In genomic region chr2:109231428-109231827, GRCh38 we compare ENCODE assay signal across 18 cellular contexts.
"Had no signal": no experiment of that assay in that cellular context is flagged by ENCODE, and none has a peak within 500 bp of the region (broad histone marks: within the 10 kb centered on the region; RNA-seq: fewer than 3 reads in every experiment).

No MANE protein-coding gene starts in this region.

- H3K27ac ChIP-seq: brain microvascular endothelial cell, colonic mucosa had no signal

- H3K4me1 Mint-ChIP-seq: central memory CD8-positive, alpha-beta T cell had no signal

- H3K36me3 Mint-ChIP-seq: activated naive CD4-positive, alpha-beta T cell treated with anti-CD3 and anti-CD28 coated beads, Interleukin-2, amount 50 U/mL, for 72 hours; memory B cell; natural killer cell treated with Interleukin-12 subunit alpha and Interleukin-12 subunit beta and Interleukin-15 and Interleukin-18, amount 100 ng/mL, for 72 hours had no signal

- H3K4me1 ChIP-seq: colonic mucosa had no signal

- H3K27ac Mint-ChIP-seq: activated naive CD4-positive, alpha-beta T cell treated with anti-CD3 and anti-CD28 coated beads, Interleukin-2, amount 50 U/mL, for 72 hours; memory B cell had no signal

- H3K27me3 Mint-ChIP-seq: stimulated activated naive CD8-positive, alpha-beta T cell treated with anti-CD3 and anti-CD28 coated beads, Interleukin-15, amount 100 ng/mL, for 72 hours had no signal

- H3K27me3 ChIP-seq: colonic mucosa, esophagus squamous epithelium, gastroesophageal sphincter, tibial artery had no signal

- ATAC-seq: activated naive CD4-positive, alpha-beta T cell treated with anti-CD3 and anti-CD28 coated beads, Interleukin-2, amount 50 U/mL, for 72 hours; gastroesophageal sphincter; natural killer cell treated with Interleukin-12 subunit alpha and Interleukin-12 subunit beta and Interleukin-15 and Interleukin-18, amount 100 ng/mL, for 72 hours; stimulated activated naive CD8-positive, alpha-beta T cell treated with anti-CD3 and anti-CD28 coated beads, Interleukin-15, amount 100 ng/mL, for 72 hours had no signal

- H3K9me3 Mint-ChIP-seq: activated naive CD4-positive, alpha-beta T cell treated with anti-CD3 and anti-CD28 coated beads, Interleukin-2, amount 50 U/mL, for 72 hours; central memory CD8-positive, alpha-beta T cell; memory B cell; natural killer cell treated with Interleukin-12 subunit alpha and Interleukin-12 subunit beta and Interleukin-15 and Interleukin-18, amount 100 ng/mL, for 72 hours; stimulated activated naive CD8-positive, alpha-beta T cell treated with anti-CD3 and anti-CD28 coated beads, Interleukin-15, amount 100 ng/mL, for 72 hours had no signal

- H3K4me3 Mint-ChIP-seq: central memory CD8-positive, alpha-beta T cell; memory B cell; natural killer cell treated with Interleukin-12 subunit alpha and Interleukin-12 subunit beta and Interleukin-15 and Interleukin-18, amount 100 ng/mL, for 72 hours; stimulated activated naive CD8-positive, alpha-beta T cell treated with anti-CD3 and anti-CD28 coated beads, Interleukin-15, amount 100 ng/mL, for 72 hours had no signal

- H3K9me3 ChIP-seq: colonic mucosa, esophagus squamous epithelium, gastroesophageal sphincter, tibial artery had no signal

- DNase-seq: activated CD4-positive, alpha-beta T cell treated with anti-CD3 and anti-CD28 coated beads for 1 hour; activated CD4-positive, alpha-beta T cell treated with anti-CD3 and anti-CD28 coated beads, Interleukin-2, amount 50 U/mL, for 1 hour; activated gamma-delta T cell treated with Interleukin-2 at 50 U/mL for 16 hours; activated T-cell treated with anti-CD3 and anti-CD28 coated beads, Interleukin-2, amount 50 U/mL, for 1 hour; aorta; brain microvascular endothelial cell; colonic mucosa; esophagus squamous epithelium; stimulated activated CD4-positive, alpha-beta T cell treated with anti-CD3 and anti-CD28 coated beads, Interleukin-12 subunit alpha, Interleukin-12 subunit beta, amount 100 ng/mL, for 4 hours; stimulated activated CD4-positive, alpha-beta T cell treated with anti-CD3 and anti-CD28 coated beads, Interleukin-4, amount 100 ng/mL, for 4 hours; stimulated activated naive CD8-positive, alpha-beta T cell treated with anti-CD3 and anti-CD28 coated beads, Interleukin-15, amount 100 ng/mL, for 72 hours; T-helper 1 cell; tibial artery had no signal

- H3K36me3 ChIP-seq: brain microvascular endothelial cell, colonic mucosa, esophagus squamous epithelium, gastroesophageal sphincter, tibial artery had no signal

- H3K4me3 ChIP-seq: colonic mucosa, esophagus squamous epithelium, gastroesophageal sphincter, tibial artery had no signal
